In the genomic region with DNA sequence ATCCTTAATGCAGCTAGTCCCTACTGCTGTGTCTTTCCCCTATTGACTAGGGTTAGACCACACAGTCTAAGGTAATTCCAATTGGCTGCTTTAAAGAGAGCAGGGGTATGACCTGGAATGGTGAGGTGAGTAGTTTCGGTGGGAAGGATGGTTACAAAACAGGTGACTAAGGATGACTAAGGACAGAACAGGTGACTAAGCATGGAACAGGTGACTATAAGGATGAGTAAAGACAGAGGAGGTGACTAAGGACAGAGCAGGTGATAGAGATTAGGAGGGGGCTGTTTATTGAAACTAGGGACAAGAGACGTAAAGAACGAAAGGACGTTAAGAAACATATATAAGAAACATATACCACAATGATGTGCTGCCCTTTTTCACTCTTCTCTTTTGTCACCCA, we compare ENCODE assay signal across 18 cellular contexts.
A peak's percentile ranks its signal among the peaks of the same experiment; 100 is the strongest.
DNase-seq lines count a peak whose midpoint lies in the region; ATAC-seq, FAIRE-seq and TF ChIP-seq lines count a peak whose summit lies in the region.
"Had no signal": no experiment of that assay in that cellular context is flagged by ENCODE, and none has a peak within 500 bp of the region (broad histone marks: within the 10 kb centered on the region; RNA-seq: fewer than 3 reads in every experiment).

No MANE protein-coding gene starts in this region.

- no peaks in the 10 kb centered on the region for H3K9me2 ChIP-seq in hepatocyte (replicated peaks; ENCODE audit: insufficient read depth)

- H3K9me3 ChIP-seq in breast epithelium (no peaks in the 10 kb centered on the region), Panc1 (ENCODE audit: control insufficient read depth, insufficient read depth, low read depth, low read length) (peaks cover 18% of the 10 kb centered on the region; the same call in 1 of the 2 replicates), hepatocyte (ENCODE audit: low read depth) (no peaks in the 10 kb centered on the region)

- H3K4me2 ChIP-seq in hepatocyte = no peak overlapping the region

- TF ChIP-seq POLR2A in breast epithelium (IDR thresholded peaks at IDR 0.05) = no peak

- H3K27ac ChIP-seq in breast epithelium (no peak overlapping the region), Panc1 (ENCODE audit: low read length) (peak overlapping the region; percentile 60; the same call in 1 of the 2 replicates), hepatocyte (peak overlapping the region; percentile 92)

- H4K20me1 ChIP-seq in hepatocyte (ENCODE audit: insufficient read depth, poor library complexity, severe bottlenecking) = no peaks in the 10 kb centered on the region

- H3K27me3 ChIP-seq in breast epithelium = no peaks in the 10 kb centered on the region
- no peaks in the 10 kb centered on the region for H3K27me3 ChIP-seq in Panc1 (ENCODE audit: control insufficient read depth, insufficient read depth, low read length)
- no peaks in the 10 kb centered on the region for H3K27me3 ChIP-seq in hepatocyte

- H3K79me2 ChIP-seq in hepatocyte = no peaks in the 10 kb centered on the region

- TF ChIP-seq CTCF in MCF 10A (IDR thresholded peaks at IDR 0.05; ENCODE audit: unreplicated experiment) (no peak), breast epithelium (IDR thresholded peaks at IDR 0.05) (no peak), Panc1 (IDR thresholded peaks at IDR 0.05) (no peak), hepatocyte (IDR thresholded peaks at IDR 0.05; ENCODE audit: poor library complexity) (no peak)

- no peak overlapping the region for H3K4me3 ChIP-seq in breast epithelium
- no peak overlapping the region for H3K4me3 ChIP-seq in Panc1 (ENCODE audit: low read depth in 2 of 2, low read length in 2 of 2)
- H3K4me3 ChIP-seq in hepatocyte = no peak overlapping the region

- peak; percentile 43 for DNase-seq in MCF 10A (ENCODE audit: unreplicated experiment)
- no peak for DNase-seq in breast epithelium (ENCODE audit: low spot score in 2 of 2)
- peak; percentile 35 for DNase-seq in Panc1 (ENCODE audit: low read depth, low spot score)
- peak; percentile 20 for DNase-seq in hepatocyte (ENCODE audit: low spot score)
- DNase-seq in urothelium cell line (ENCODE audit: low spot score) = no peak
- no peak for DNase-seq in NCI-H2081 (lab: John Stamatoyannopoulos, UW)
- DNase-seq in NCI-H82 (lab: John Stamatoyannopoulos, UW) = no peak
- DNase-seq: activated effector memory CD4-positive, alpha-beta T cell treated with Interleukin-2 at 50 U/mL for 16 hours; cortex of kidney; GDM1; head of caudate nucleus; Karpas-422; NCI-H1694 treated with DMSO at 0.1 percent for 48 hours; retina had no signal

- CTCF ChIA-PET in MCF 10A (lab: Yijun Ruan, JAX) (interaction anchor here (0.6 to 3.9 kb wide), 6 partner anchors 10 to 258 kb away, joined by 3 to 16 read pairs (median 4); no protein-coding TSS in a partner anchor), Panc1 (lab: Charles Lee) (no interaction called here)

- H3K36me3 ChIP-seq in breast epithelium (no peaks in the 10 kb centered on the region), Panc1 (ENCODE audit: control insufficient read depth, insufficient read depth, low read length) (no peaks in the 10 kb centered on the region), hepatocyte (replicated peaks; ENCODE audit: insufficient read depth, low read depth) (no peaks in the 10 kb centered on the region)

- ATAC-seq in Panc1 = peak; percentile 44; the same call in 1 of the 2 replicates
- ATAC-seq in GM18519 (IDR thresholded peaks at IDR 0.05; ENCODE audit: low FRiP score, unreplicated experiment) = no peak

- H3K36me3 Mint-ChIP-seq in MCF 10A (ENCODE audit: insufficient read depth, unreplicated experiment) = no peaks in the 10 kb centered on the region
- H3K36me3 Mint-ChIP-seq: memory B cell had no signal

- peaks cover 12% of the 10 kb centered on the region for H3K4me1 Mint-ChIP-seq in MCF 10A (ENCODE audit: insufficient read depth, unreplicated experiment)
- H3K4me1 Mint-ChIP-seq: neural crest cell had no signal

- POLR2A ChIA-PET in MCF 10A (lab: Yijun Ruan, JAX) = no interaction called here
- POLR2A ChIA-PET in Panc1 (lab: Charles Lee) = no interaction called here

- 88% methylated on average over 4 of the region's 4 CpGs for WGBS in hepatocyte (ENCODE audit: low lambda C conversion rate, missing lambda C conversion rate)

- peak overlapping the region; percentile 55 for H3K27ac Mint-ChIP-seq in MCF 10A (ENCODE audit: low read depth, unreplicated experiment)
- H3K27ac Mint-ChIP-seq: memory B cell had no signal

- no peaks in the 10 kb centered on the region for H3K27me3 Mint-ChIP-seq in MCF 10A (ENCODE audit: insufficient read depth, unreplicated experiment)
- H3K27me3 Mint-ChIP-seq: memory B cell had no signal

- H3K4me1 ChIP-seq in breast epithelium (no peaks in the 10 kb centered on the region), Panc1 (ENCODE audit: control insufficient read depth, insufficient read depth, low read length) (peaks cover 10% of the 10 kb centered on the region), hepatocyte (ENCODE audit: insufficient read depth) (peaks cover 7% of the 10 kb centered on the region)

- FAIRE-seq in urothelium cell line (lab: Jason Lieb, UNC) = peak; percentile 27
- FAIRE-seq: islet of Langerhans had no signal

- H3K9me3 Mint-ChIP-seq in MCF 10A (ENCODE audit: unreplicated experiment) = no peaks in the 10 kb centered on the region
- H3K9me3 Mint-ChIP-seq: memory B cell, neural crest cell had no signal

- H3K4me3 Mint-ChIP-seq in MCF 10A (ENCODE audit: unreplicated experiment) = no peak overlapping the region
- H3K4me3 Mint-ChIP-seq: memory B cell, neural crest cell had no signal

- no TSS peak for BruUV-seq in MCF 10A (replicated peaks; lab: Mats Ljungman, UMichigan)
- BruUV-seq in Panc1 (replicated peaks; lab: Mats Ljungman, UMichigan) = no TSS peak

- in situ Hi-C loops in Panc1 (cut with HindIII; ENCODE audit: low pct_unique_long_range_greater_than_20kb, low sequenced_read_pairs) = no loop called here

- H2AFZ ChIP-seq in hepatocyte = peak overlapping the region; percentile 47

- intact Hi-C loops in MCF 10A (cut with micrococcal nuclease) = loop anchor here (5.0 kb wide), 1 partner anchor 229 kb away; no protein-coding TSS in a partner anchor
- intact Hi-C loops in breast epithelium (cut with DNase I; ENCODE audit: low total_unique reads) = no loop called here
- intact Hi-C loops in Panc1 (cut with micrococcal nuclease; ENCODE audit: unreplicated experiment) = loop anchor here (2.0 to 10.0 kb wide), 3 partner anchors 231 to 319 kb away; partner anchors contain the start of gene THSD7A

Comparison
In these comparisons a context has a peak if more than half of its experiments do, and no peak if none do; other contexts are left out.
1. DNase-seq: peak in MCF 10A (single experiment), Panc1 (single experiment) and hepatocyte (single experiment); none in breast epithelium (0 of 2), urothelium cell line (single experiment), NCI-H2081 (0 of 2) and NCI-H82 (single experiment).
2. H3K27ac ChIP-seq: peak in Panc1 (single experiment) and hepatocyte (single experiment); none in breast epithelium (0 of 2).